Comparison of ENCODE assay signal across 15 cellular contexts in genomic region chr11:15795378-15795777, GRCh38.
DNase-seq lines count a peak whose midpoint lies in the region; ATAC-seq and TF ChIP-seq lines count a peak whose summit lies in the region.
"Had no signal": no experiment of that assay in that cellular context is flagged by ENCODE, and none has a peak within 500 bp of the region (broad histone marks: within the 10 kb centered on the region; RNA-seq: fewer than 3 reads in every experiment).

No MANE protein-coding gene starts in this region.

- H3K27me3 ChIP-seq in left ventricle myocardium inferior (ENCODE audit: low read depth) (no peaks in the 10 kb centered on the region), gastrocnemius medialis (no peaks in the 10 kb centered on the region)

- H3K36me3 ChIP-seq in left ventricle myocardium inferior: no peaks in the 10 kb centered on the region
- no peaks in the 10 kb centered on the region for H3K36me3 ChIP-seq in gastrocnemius medialis

- in situ Hi-C loops in gastrocnemius medialis (cut with MboI; ENCODE audit: low sequenced_read_pairs in 4 of 4): no loop called here

- no peak overlapping the region for H3K4me3 ChIP-seq in left ventricle myocardium inferior
- no peak overlapping the region for H3K4me3 ChIP-seq in gastrocnemius medialis

- TF ChIP-seq CTCF in left ventricle myocardium inferior (IDR thresholded peaks at IDR 0.05; ENCODE audit: borderline replicate concordance): no peak
- no peak for TF ChIP-seq CTCF in gastrocnemius medialis (IDR thresholded peaks at IDR 0.05 in 4 of 5, conservative IDR thresholded peaks at IDR 0.05 in 1 of 5)

- no peak for TF ChIP-seq POLR2A in gastrocnemius medialis (IDR thresholded peaks at IDR 0.05)

- H3K27ac ChIP-seq in left ventricle myocardium inferior (replicated peaks) (no peak overlapping the region), gastrocnemius medialis (peak overlapping the region in 3 of 4 donors; percentile 78 to 87 (median 82))

- no peaks in the 10 kb centered on the region for H3K4me1 ChIP-seq in left ventricle myocardium inferior
- H3K4me1 ChIP-seq in gastrocnemius medialis: peaks cover 7 to 20% of the 10 kb centered on the region in 2 donors

- H3K9me3 ChIP-seq in left ventricle myocardium inferior (replicated peaks) (peaks cover 16% of the 10 kb centered on the region), gastrocnemius medialis (no peaks in the 10 kb centered on the region)

- ATAC-seq in left ventricle myocardium superior: peak; percentile 17
- peak; percentile 91 for ATAC-seq in left lobe of liver
- ATAC-seq in gastrocnemius medialis: no peak
- ATAC-seq in HG03460 (IDR thresholded peaks at IDR 0.05; ENCODE audit: unreplicated experiment): no peak

- intact Hi-C loops in left ventricle myocardium superior (cut with micrococcal nuclease) (no loop called here), left ventricle myocardium inferior (cut with micrococcal nuclease) (no loop called here), gastrocnemius medialis (cut with DNase I; ENCODE audit: low total_unique reads) (no loop called here)

- DNase-seq in left ventricle myocardium superior (no peak), left ventricle myocardium inferior (no peak), NCI-H446 treated with DMSO at 0.1 percent for 48 hours (lab: John Stamatoyannopoulos, UW) (peak; percentile 72), left lobe of liver (ENCODE audit: low spot score) (no peak), gastrocnemius medialis (no peak), DMS 273 (lab: John Stamatoyannopoulos, UW; ENCODE audit: unreplicated experiment) (no peak), NCI-H1436 treated with DMSO at 0.1 percent for 48 hours (lab: John Stamatoyannopoulos, UW) (no peak)
- DNase-seq: Calu3; CD4-positive, alpha-beta T cell; DMS79 treated with DMSO at 0.1 percent for 48 hours; EL; GDM1; GOT3; H9 had no signal

Comparison
In these comparisons a context has a peak if more than half of its experiments do, and no peak if none do; other contexts are left out.
1. ATAC-seq: peak in left ventricle myocardium superior (single experiment) and left lobe of liver (single experiment); none in gastrocnemius medialis (0 of 2) and HG03460 (single experiment).